9 cellular contexts compared by ENCODE assay signal in genomic region chr10:9301148-9301547, GRCh38.
DNase-seq lines count a peak whose midpoint lies in the region; ATAC-seq and TF ChIP-seq lines count a peak whose summit lies in the region.
"Had no signal": no experiment of that assay in that cellular context is flagged by ENCODE, and none has a peak within 500 bp of the region (broad histone marks: within the 10 kb centered on the region; RNA-seq: fewer than 3 reads in every experiment).

No MANE protein-coding gene starts in this region.

- H3K4me1 Mint-ChIP-seq in progenitor cell of endocrine pancreas (ENCODE audit: low read depth), result no peaks in the 10 kb centered on the region
- no peaks in the 10 kb centered on the region for H3K4me1 Mint-ChIP-seq in stimulated activated effector memory CD8-positive, alpha-beta T cell treated with anti-CD3 and anti-CD28 coated beads, Interleukin-12 subunit alpha, Interleukin-12 subunit beta, amount 100 ng/mL, for 72 hours

- no peaks in the 10 kb centered on the region for H3F3A ChIP-seq in OCI-LY1 (ENCODE audit: insufficient read depth, low read length)

- H3K9me3 ChIP-seq in OCI-LY1 (ENCODE audit: low read length) (no peaks in the 10 kb centered on the region), stomach (no peaks in the 10 kb centered on the region)

- no peak overlapping the region for H2AFZ ChIP-seq in OCI-LY1 (ENCODE audit: low read length)

- DNase-seq in GM03348 (ENCODE audit: low spot score) (peak; percentile 7), dorsolateral prefrontal cortex (no peak), progenitor cell of endocrine pancreas (ENCODE audit: low spot score, unreplicated experiment) (no peak), stomach (no peak), NCI-H1048 (lab: John Stamatoyannopoulos, UW) (no peak)
- DNase-seq in effector CD8-positive, alpha-beta T cell (lab: John Stamatoyannopoulos, UW), result no peak
- no peak for DNase-seq in stimulated activated effector memory CD8-positive, alpha-beta T cell treated with anti-CD3 and anti-CD28 coated beads, Interleukin-12 subunit alpha, Interleukin-12 subunit beta, amount 100 ng/mL, for 72 hours (ENCODE audit: low spot score in 2 of 2)
- DNase-seq: activated CD4-positive, alpha-beta T cell treated with anti-CD3 and anti-CD28 coated beads for 48 hours had no signal

- no peaks in the 10 kb centered on the region for H3K9me3 Mint-ChIP-seq in progenitor cell of endocrine pancreas (ENCODE audit: low read depth)
- no peaks in the 10 kb centered on the region for H3K9me3 Mint-ChIP-seq in stimulated activated effector memory CD8-positive, alpha-beta T cell treated with anti-CD3 and anti-CD28 coated beads, Interleukin-12 subunit alpha, Interleukin-12 subunit beta, amount 100 ng/mL, for 72 hours

- H3K27ac Mint-ChIP-seq in progenitor cell of endocrine pancreas, result no peak overlapping the region
- H3K27ac Mint-ChIP-seq in stimulated activated effector memory CD8-positive, alpha-beta T cell treated with anti-CD3 and anti-CD28 coated beads, Interleukin-12 subunit alpha, Interleukin-12 subunit beta, amount 100 ng/mL, for 72 hours, result no peak overlapping the region

- peaks cover 50% of the 10 kb centered on the region for H3K27me3 Mint-ChIP-seq in progenitor cell of endocrine pancreas

- H3K4me1 ChIP-seq in OCI-LY1 (ENCODE audit: insufficient read depth, low read length, severe bottlenecking) (no peaks in the 10 kb centered on the region), stomach (no peaks in the 10 kb centered on the region)

- TF ChIP-seq POLR2A in stomach (IDR thresholded peaks at IDR 0.05), result no peak

- no peak overlapping the region for H3K27ac ChIP-seq in OCI-LY1 (ENCODE audit: low read depth, low read length, poor library complexity, severe bottlenecking)
- no peak overlapping the region for H3K27ac ChIP-seq in dorsolateral prefrontal cortex
- no peak overlapping the region for H3K27ac ChIP-seq in stomach

- H4K20me1 ChIP-seq in OCI-LY1 (ENCODE audit: insufficient read depth, low read length), result no peaks in the 10 kb centered on the region

- H3K79me2 ChIP-seq in OCI-LY1 (ENCODE audit: insufficient read depth, low read length), result no peaks in the 10 kb centered on the region

- no peak overlapping the region for H3K4me2 ChIP-seq in OCI-LY1 (ENCODE audit: low read length)

- no peak for ATAC-seq in stimulated activated effector memory CD8-positive, alpha-beta T cell treated with anti-CD3 and anti-CD28 coated beads, Interleukin-12 subunit alpha, Interleukin-12 subunit beta, amount 100 ng/mL, for 72 hours

- no peak overlapping the region for H3K9ac ChIP-seq in OCI-LY1 (ENCODE audit: low read length)

- TF ChIP-seq EP300 in stomach (IDR thresholded peaks at IDR 0.05), result no peak

- H3K36me3 ChIP-seq in OCI-LY1 (ENCODE audit: insufficient read depth, low read length) (no peaks in the 10 kb centered on the region), stomach (no peaks in the 10 kb centered on the region)

- H3K4me3 ChIP-seq in OCI-LY1 (ENCODE audit: low read depth, low read length, poor library complexity, severe bottlenecking) (no peak overlapping the region), dorsolateral prefrontal cortex (no peak overlapping the region), stomach (no peak overlapping the region)

- intact Hi-C loops in dorsolateral prefrontal cortex (cut with DNase I) (loop anchor here (5.0 to 10.0 kb wide), 3 partner anchors 1429 to 1776 kb away; no protein-coding TSS in a partner anchor), stomach (cut with DNase I; ENCODE audit: low total_unique reads) (loop anchor here (10.0 kb wide), 1 partner anchor 1776 kb away; no protein-coding TSS in a partner anchor)

- WGBS in stomach, 5 donors, result 38 to 50% (median 44%) methylated on average over 2 of the region's 2 CpGs

- H3K27me3 ChIP-seq in OCI-LY1 (ENCODE audit: insufficient read depth, low read length) (no peaks in the 10 kb centered on the region), dorsolateral prefrontal cortex (peaks cover 0 to 11% (median 0%) of the 10 kb centered on the region in 45 donors), stomach (no peaks in the 10 kb centered on the region)

- H3K4me3 Mint-ChIP-seq in progenitor cell of endocrine pancreas (ENCODE audit: low read depth), result no peak overlapping the region
- H3K4me3 Mint-ChIP-seq in stimulated activated effector memory CD8-positive, alpha-beta T cell treated with anti-CD3 and anti-CD28 coated beads, Interleukin-12 subunit alpha, Interleukin-12 subunit beta, amount 100 ng/mL, for 72 hours, result no peak overlapping the region

- H3K9me2 ChIP-seq in OCI-LY1 (ENCODE audit: low read depth, low read length), result no peaks in the 10 kb centered on the region

- H3K36me3 Mint-ChIP-seq in progenitor cell of endocrine pancreas (ENCODE audit: insufficient read depth), result no peaks in the 10 kb centered on the region
- H3K36me3 Mint-ChIP-seq in stimulated activated effector memory CD8-positive, alpha-beta T cell treated with anti-CD3 and anti-CD28 coated beads, Interleukin-12 subunit alpha, Interleukin-12 subunit beta, amount 100 ng/mL, for 72 hours, result no peaks in the 10 kb centered on the region

- TF ChIP-seq CTCF in OCI-LY1 (IDR thresholded peaks at IDR 0.05; ENCODE audit: low read length) (peak; percentile 18; the same call in 1 of the 2 replicates), dorsolateral prefrontal cortex (IDR thresholded peaks at IDR 0.05 in 54 of 56, conservative IDR thresholded peaks at IDR 0.05 in 2 of 56; ENCODE audit: low read depth in 1 of 56, partially characterized antibody in 56 of 56) (peak; percentile 24 to 72 (median 56)), progenitor cell of endocrine pancreas (IDR thresholded peaks at IDR 0.05; ENCODE audit: unreplicated experiment) (peak; percentile 47), stomach (IDR thresholded peaks at IDR 0.05) (no peak)

Comparison
In these comparisons a context has a peak if more than half of its experiments do, and no peak if none do; other contexts are left out.
1. CTCF ChIP-seq: peak in OCI-LY1 (single experiment), dorsolateral prefrontal cortex (56 of 56) and progenitor cell of endocrine pancreas (single experiment); none in stomach (0 of 7).